Comparison of ENCODE assay signal across 12 cellular contexts in the genomic region with DNA sequence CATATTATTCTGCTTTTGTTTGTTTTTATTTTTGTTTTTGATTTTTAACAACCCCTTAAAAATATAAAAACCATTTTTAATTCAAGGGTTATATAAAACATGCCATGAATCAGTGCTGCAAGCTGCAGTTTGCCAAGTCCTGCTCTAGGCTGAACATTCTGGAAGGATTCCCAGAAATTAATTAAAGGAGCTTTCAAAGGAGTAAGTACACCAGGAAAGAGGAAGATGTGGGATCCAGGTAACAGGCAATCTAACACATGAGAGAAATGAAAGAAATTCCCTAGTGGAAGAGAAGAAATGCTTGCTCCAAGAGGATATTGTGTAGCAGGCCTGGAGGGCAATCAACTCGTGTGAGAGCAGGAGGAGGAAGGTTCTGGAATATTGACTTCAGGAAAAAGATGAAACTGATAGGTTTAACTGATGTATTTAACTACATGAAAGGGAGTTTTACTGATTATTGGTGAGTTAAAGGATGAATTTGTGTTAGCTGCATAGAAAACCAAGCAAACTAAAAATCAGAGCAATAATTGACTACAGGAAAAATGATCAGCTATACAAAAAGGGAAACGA.
DNase-seq lines count a peak whose midpoint lies in the region; ATAC-seq, FAIRE-seq and TF ChIP-seq lines count a peak whose summit lies in the region.
"Had no signal": no experiment of that assay in that cellular context is flagged by ENCODE, and none has a peak within 500 bp of the region (broad histone marks: within the 10 kb centered on the region; RNA-seq: fewer than 3 reads in every experiment).

No MANE protein-coding gene starts in this region.

- no peaks in the 10 kb centered on the region for H3K9me2 ChIP-seq in MM.1S (replicated peaks; ENCODE audit: insufficient read depth, low read length)

- no peaks in the 10 kb centered on the region for H3K36me3 Mint-ChIP-seq in brain
- H3K36me3 Mint-ChIP-seq: activated naive CD4-positive, alpha-beta T cell treated with anti-CD3 and anti-CD28 coated beads, Interleukin-2, amount 10 ng/mL, durations not matched to agents 7 days and 5 days had no signal

- H3K9me3 ChIP-seq in A549 (no peaks in the 10 kb centered on the region), keratinocyte (ENCODE audit: control insufficient read depth, low read depth, low read length) (no peaks in the 10 kb centered on the region), MM.1S (replicated peaks; ENCODE audit: insufficient read depth, low read length) (no peaks in the 10 kb centered on the region), smooth muscle cell (replicated peaks; ENCODE audit: low read depth) (no peaks in the 10 kb centered on the region)
- H3K9me3 ChIP-seq: tibial artery had no signal

- H3K9ac ChIP-seq in keratinocyte (ENCODE audit: control insufficient read depth, extremely low read depth, insufficient read depth, low read length) (no peak overlapping the region), MM.1S (ENCODE audit: low read length) (no peak overlapping the region), smooth muscle cell (ENCODE audit: low read depth) (no peak overlapping the region)

- H4K20me1 ChIP-seq in keratinocyte (ENCODE audit: control insufficient read depth, extremely low read depth, insufficient read depth, low read length) (no peaks in the 10 kb centered on the region), MM.1S (ENCODE audit: insufficient read depth, low read length) (no peaks in the 10 kb centered on the region), smooth muscle cell (ENCODE audit: low read depth) (no peaks in the 10 kb centered on the region)

- FAIRE-seq in A549 (lab: Jason Lieb, UNC), result no peak
- peak; percentile 88 for FAIRE-seq in keratinocyte (lab: Jason Lieb, UNC)
- FAIRE-seq: G401.6 had no signal

- TF ChIP-seq EP300 in A549 (IDR thresholded peaks at IDR 0.05), result no peak

- H3K27ac ChIP-seq in A549 (peak overlapping the region; percentile 80 to 84), keratinocyte (ENCODE audit: control insufficient read depth, insufficient read depth, low read length) (peak overlapping the region; percentile 50), MM.1S (ENCODE audit: low read length) (no peak overlapping the region), smooth muscle cell (ENCODE audit: low read depth) (no peak overlapping the region)
- H3K27ac ChIP-seq: tibial artery had no signal

- H3K27me3 ChIP-seq in keratinocyte (ENCODE audit: control insufficient read depth, extremely low read depth, insufficient read depth, low read length), result no peaks in the 10 kb centered on the region
- no peaks in the 10 kb centered on the region for H3K27me3 ChIP-seq in MM.1S (replicated peaks; ENCODE audit: insufficient read depth, low read length)
- no peaks in the 10 kb centered on the region for H3K27me3 ChIP-seq in smooth muscle cell (ENCODE audit: low read depth)
- H3K27me3 ChIP-seq: tibial artery had no signal

- no peaks in the 10 kb centered on the region for H3F3A ChIP-seq in MM.1S (ENCODE audit: insufficient read depth, low read length)
- H3F3A ChIP-seq in smooth muscle cell (ENCODE audit: low read depth), result no peaks in the 10 kb centered on the region

- CTCF ChIA-PET in A549 (lab: Yijun Ruan, JAX), result interaction anchor here (0.7 to 1.3 kb wide), 2 partner anchors 32 to 35 kb away, joined by 3 to 4 read pairs; no protein-coding TSS in a partner anchor

- H3K9me3 Mint-ChIP-seq in brain, result peaks cover 0 to 10% (median 0%) of the 10 kb centered on the region in 5 experiments
- H3K9me3 Mint-ChIP-seq: activated naive CD4-positive, alpha-beta T cell treated with anti-CD3 and anti-CD28 coated beads, Interleukin-2, amount 10 ng/mL, durations not matched to agents 7 days and 5 days had no signal

- WGBS in A549 (ENCODE audit: missing lambda C conversion rate), result 71% methylated on average over 2 of the region's 2 CpGs
- 86% methylated on average over 2 of the region's 2 CpGs for WGBS in smooth muscle cell (ENCODE audit: low lambda C conversion rate)

- peak overlapping the region; percentile 4; the same call in 2 of the 3 replicates for H3K4me2 ChIP-seq in A549
- peak overlapping the region; percentile 59 for H3K4me2 ChIP-seq in keratinocyte (ENCODE audit: control insufficient read depth, extremely low read depth, insufficient read depth, low read depth, low read length)
- no peak overlapping the region for H3K4me2 ChIP-seq in MM.1S (ENCODE audit: low read depth, low read length)
- no peak overlapping the region for H3K4me2 ChIP-seq in smooth muscle cell

- no peak for TF ChIP-seq RAD21 in A549 (conservative IDR thresholded peaks at IDR 0.05 in 1 of 2, IDR thresholded peaks at IDR 0.05 in 1 of 2)

- H3K4me1 Mint-ChIP-seq in brain, result peaks cover 23% of the 10 kb centered on the region
- H3K4me1 Mint-ChIP-seq: activated naive CD4-positive, alpha-beta T cell treated with anti-CD3 and anti-CD28 coated beads, Interleukin-2, amount 10 ng/mL, durations not matched to agents 7 days and 5 days had no signal

- H3K4me3 Mint-ChIP-seq in brain, result peak overlapping the region in 1 of 5 experiments; percentile 22
- H3K4me3 Mint-ChIP-seq: activated naive CD4-positive, alpha-beta T cell treated with anti-CD3 and anti-CD28 coated beads, Interleukin-2, amount 10 ng/mL, durations not matched to agents 7 days and 5 days had no signal

- H2AFZ ChIP-seq in keratinocyte (ENCODE audit: control insufficient read depth, low read length), result peak overlapping the region; percentile 22
- no peak overlapping the region for H2AFZ ChIP-seq in MM.1S (ENCODE audit: low read length)
- no peak overlapping the region for H2AFZ ChIP-seq in smooth muscle cell (ENCODE audit: low read depth)

- dilution Hi-C loops in keratinocyte (cut with MboI; ENCODE audit: extremely low pct_ligation_motif_present, low sequenced_read_pairs), result no loop called here

- POLR2A ChIA-PET in A549 (lab: Yijun Ruan, JAX), result no interaction called here

- peak overlapping the region; percentile 39 to 91 (median 60) for H3K27ac Mint-ChIP-seq in brain
- H3K27ac Mint-ChIP-seq: activated naive CD4-positive, alpha-beta T cell treated with anti-CD3 and anti-CD28 coated beads, Interleukin-2, amount 10 ng/mL, durations not matched to agents 7 days and 5 days had no signal

- TF ChIP-seq CTCF in A549 (IDR thresholded peaks at IDR 0.05), result no peak
- TF ChIP-seq CTCF in brain (conservative IDR thresholded peaks at IDR 0.05), result no peak
- TF ChIP-seq CTCF in keratinocyte (optimal IDR thresholded peaks at IDR 0.05 in 1 of 3, IDR thresholded peaks at IDR 0.05 in 1 of 3, conservative IDR thresholded peaks at IDR 0.05 in 1 of 3; ENCODE audit: extremely low read depth in 1 of 3, insufficient read depth in 2 of 3, low read length in 3 of 3), result no peak
- TF ChIP-seq CTCF in MM.1S (IDR thresholded peaks at IDR 0.05; ENCODE audit: low read length), result no peak
- no peak for TF ChIP-seq CTCF in smooth muscle cell (IDR thresholded peaks at IDR 0.05; ENCODE audit: borderline replicate concordance, insufficient read depth, poor library complexity, severe bottlenecking)

- TF ChIP-seq POLR2A in A549 (IDR thresholded peaks at IDR 0.05; ENCODE audit: low read length), result no peak

- H3K79me2 ChIP-seq in keratinocyte (ENCODE audit: control insufficient read depth, insufficient read depth, low read length) (no peaks in the 10 kb centered on the region), MM.1S (ENCODE audit: low read length) (no peaks in the 10 kb centered on the region), smooth muscle cell (ENCODE audit: low read depth) (no peaks in the 10 kb centered on the region)

- H3K4me1 ChIP-seq in A549 (peaks cover 55% of the 10 kb centered on the region), keratinocyte (ENCODE audit: control insufficient read depth, extremely low read depth, insufficient read depth, low read length) (peaks cover 44% of the 10 kb centered on the region), MM.1S (ENCODE audit: low read length) (no peaks in the 10 kb centered on the region), smooth muscle cell (ENCODE audit: low read depth) (no peaks in the 10 kb centered on the region)

- ATAC-seq in A549, result no peak

- no peaks in the 10 kb centered on the region for H3K9me1 ChIP-seq in keratinocyte (ENCODE audit: control insufficient read depth, extremely low read depth, insufficient read depth, low read length)

- H3K27me3 Mint-ChIP-seq in brain, result peaks cover 7% of the 10 kb centered on the region
- H3K27me3 Mint-ChIP-seq: activated naive CD4-positive, alpha-beta T cell treated with anti-CD3 and anti-CD28 coated beads, Interleukin-2, amount 10 ng/mL, durations not matched to agents 7 days and 5 days had no signal

- H3K36me3 ChIP-seq in keratinocyte (ENCODE audit: control insufficient read depth in 2 of 2, extremely low read depth in 1 of 2, insufficient read depth in 2 of 2, low read length in 2 of 2), result no peaks in the 10 kb centered on the region
- no peaks in the 10 kb centered on the region for H3K36me3 ChIP-seq in MM.1S (replicated peaks; ENCODE audit: insufficient read depth, low read length)
- H3K36me3 ChIP-seq in smooth muscle cell (ENCODE audit: low read depth), result no peaks in the 10 kb centered on the region
- H3K36me3 ChIP-seq: tibial artery had no signal

- DNase-seq in A549 (ENCODE audit: low read depth in 1 of 2, low spot score in 1 of 2) (no peak), HT-29 (ENCODE audit: low spot score) (peak; percentile 25), keratinocyte (ENCODE audit: low read depth, low spot score) (no peak), NCI-H2107 treated with DMSO at 0.1 percent for 48 hours (lab: John Stamatoyannopoulos, UW; ENCODE audit: unreplicated experiment) (no peak), NCI-H1048 (lab: John Stamatoyannopoulos, UW) (no peak), MM.1S (no peak), smooth muscle cell (lab: John Stamatoyannopoulos, UW; ENCODE audit: unreplicated experiment) (no peak)
- DNase-seq: activated naive CD4-positive, alpha-beta T cell treated with anti-CD3 and anti-CD28 coated beads, Interleukin-2, amount 10 ng/mL, durations not matched to agents 7 days and 5 days; NCI-H82; tibial artery had no signal

- H3K4me3 ChIP-seq in A549 (no peak overlapping the region), keratinocyte (ENCODE audit: control insufficient read depth in 2 of 3, extremely low read depth in 1 of 3, insufficient read depth in 2 of 3, low read depth in 1 of 3, low read length in 3 of 3) (no peak overlapping the region), MM.1S (ENCODE audit: low read length) (no peak overlapping the region), smooth muscle cell (no peak overlapping the region)
- H3K4me3 ChIP-seq: tibial artery had no signal

TF ChIP-seq in A549, 52 proteins besides CTCF, POLR2A, EP300 and RAD21:
- TF ChIP-seq, protein P1, sequence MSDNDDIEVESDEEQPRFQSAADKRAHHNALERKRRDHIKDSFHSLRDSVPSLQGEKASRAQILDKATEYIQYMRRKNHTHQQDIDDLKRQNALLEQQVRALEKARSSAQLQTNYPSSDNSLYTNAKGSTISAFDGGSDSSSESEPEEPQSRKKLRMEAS (IDR thresholded peaks at IDR 0.05), result peak; percentile 30; the same call in 1 of the 2 replicates
- TF ChIP-seq, protein P2, sequence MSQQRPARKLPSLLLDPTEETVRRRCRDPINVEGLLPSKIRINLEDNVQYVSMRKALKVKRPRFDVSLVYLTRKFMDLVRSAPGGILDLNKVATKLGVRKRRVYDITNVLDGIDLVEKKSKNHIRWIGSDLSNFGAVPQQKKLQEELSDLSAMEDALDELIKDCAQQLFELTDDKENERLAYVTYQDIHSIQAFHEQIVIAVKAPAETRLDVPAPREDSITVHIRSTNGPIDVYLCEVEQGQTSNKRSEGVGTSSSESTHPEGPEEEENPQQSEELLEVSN (IDR thresholded peaks at IDR 0.05; ENCODE audit: borderline replicate concordance, low read depth), result no peak

Comparison
In these comparisons a context has a peak if more than half of its experiments do, and no peak if none do; other contexts are left out.
1. H3K27ac ChIP-seq: peak in A549 (2 of 2) and keratinocyte (single experiment); none in MM.1S (single experiment) and smooth muscle cell (single experiment).
2. H3K4me2 ChIP-seq: peak in A549 (single experiment) and keratinocyte (single experiment); none in MM.1S (single experiment) and smooth muscle cell (single experiment).